In the genomic region with DNA sequence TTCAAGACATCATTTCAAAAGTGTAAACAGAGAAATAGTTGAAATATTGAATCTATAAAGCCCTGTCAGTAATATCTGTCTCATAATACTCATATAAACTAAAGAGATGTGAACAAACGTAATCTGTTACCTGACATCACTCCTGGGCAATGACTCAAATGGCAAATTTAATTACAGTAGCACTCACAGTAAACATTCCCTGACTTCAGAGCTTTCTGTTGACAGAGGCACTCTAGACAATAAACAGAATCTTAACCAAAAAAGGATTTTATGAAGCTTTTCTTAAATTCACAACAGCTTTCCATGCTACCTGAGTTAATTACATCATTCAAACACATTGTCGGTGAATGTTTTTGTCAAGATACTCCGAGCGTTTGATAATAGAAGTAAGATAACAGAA, we compare ENCODE assay signal across 16 cellular contexts.
DNase-seq lines count a peak whose midpoint lies in the region; ATAC-seq, FAIRE-seq and TF ChIP-seq lines count a peak whose summit lies in the region.
"Had no signal": no experiment of that assay in that cellular context is flagged by ENCODE, and none has a peak within 500 bp of the region (broad histone marks: within the 10 kb centered on the region; RNA-seq: fewer than 3 reads in every experiment).

No MANE protein-coding gene starts in this region.

- DNase-seq in COR-L47 (lab: John Stamatoyannopoulos, UW) (peak; percentile 39), G401 (ENCODE audit: low spot score) (peak; percentile 67), NCI-H2029 treated with DMSO at 0.1 percent for 48 hours (lab: John Stamatoyannopoulos, UW) (peak; percentile 64), NCI-H774 (lab: John Stamatoyannopoulos, UW) (peak; percentile 41), uterus (no peak), GM12891 (ENCODE audit: insufficient read length, low spot score) (no peak)
- no peak for DNase-seq in activated CD4-positive, alpha-beta T cell treated with anti-CD3 and anti-CD28 coated beads for 4 hours
- DNase-seq: AML-193; Calu3; NCI-H187 treated with DMSO at 0.1 percent for 48 hours; NCI-H226; NK-92 treated with Interleukin-12 subunit alpha and Interleukin-12 subunit beta, amount 100 ng/mL, for 24 hours; T-cell; T1000 had no signal

- TF ChIP-seq POLR2A in uterus (IDR thresholded peaks at IDR 0.05) (no peak), GM12891 (IDR thresholded peaks at IDR 0.05; ENCODE audit: low read depth, low read length) (no peak)

- no peaks in the 10 kb centered on the region for H3K27me3 ChIP-seq in uterus
- H3K27me3 ChIP-seq: SJSA1 had no signal

- intact Hi-C loops in uterus (cut with DNase I; ENCODE audit: low total_unique reads) = no loop called here

- TF ChIP-seq CTCF in uterus (IDR thresholded peaks at IDR 0.05) = no peak

- no peaks in the 10 kb centered on the region for H3K4me1 ChIP-seq in uterus
- H3K4me1 ChIP-seq: SJSA1 had no signal

- no peak for ATAC-seq in GM18858 (IDR thresholded peaks at IDR 0.05; ENCODE audit: unreplicated experiment)
- ATAC-seq: T-cell had no signal

- no peaks in the 10 kb centered on the region for H3K9me3 ChIP-seq in uterus
- H3K9me3 ChIP-seq: SJSA1 had no signal

- H3K27ac ChIP-seq in uterus = no peak overlapping the region
- H3K27ac ChIP-seq: SJSA1 had no signal

- no peak for FAIRE-seq in GM12891 (lab: Jason Lieb, UNC)

- no peak overlapping the region for H3K4me3 ChIP-seq in uterus
- H3K4me3 ChIP-seq: SJSA1 had no signal

- in situ Hi-C loops in G401 (cut with HindIII; ENCODE audit: low sequenced_read_pairs) = no loop called here

- no peaks in the 10 kb centered on the region for H3K36me3 ChIP-seq in uterus
- H3K36me3 ChIP-seq: SJSA1 had no signal

TF ChIP-seq in GM12891, 5 proteins besides CTCF, POLR2A, EP300 and RAD21:
- no peak for TF ChIP-seq SPI1 (IDR thresholded peaks at IDR 0.05; ENCODE audit: low read depth, low read length)

Comparison
In these comparisons a context has a peak if more than half of its experiments do, and no peak if none do; other contexts are left out.
1. DNase-seq: peak in COR-L47 (single experiment), G401 (single experiment), NCI-H2029 treated with DMSO at 0.1 percent for 48 hours (single experiment) and NCI-H774 (single experiment); none in activated CD4-positive, alpha-beta T cell treated with anti-CD3 and anti-CD28 coated beads for 4 hours (0 of 2), uterus (0 of 2) and GM12891 (single experiment).